ENCODE assay signal across 8 cellular contexts in genomic region chr6:105424177-105424783, GRCh38. TPM values are rescaled to one million over a fixed set of nuclear protein-coding genes. Genes with fewer than 3 reads are reported as not detected.
DNase-seq lines count a peak whose midpoint lies in the region; ATAC-seq and TF ChIP-seq lines count a peak whose summit lies in the region.

No MANE protein-coding gene starts in this region.

- H3K4me1 ChIP-seq in Loucy (ENCODE audit: insufficient read depth, low read length, poor library complexity, severe bottlenecking) (peaks cover 14% of the 10 kb centered on the region), hepatocyte (ENCODE audit: insufficient read depth) (peaks cover 8% of the 10 kb centered on the region)

- no peak for ATAC-seq in GM18873 (IDR thresholded peaks at IDR 0.05; ENCODE audit: low FRiP score, unreplicated experiment)

- H3F3A ChIP-seq in Loucy (ENCODE audit: low read depth): no peaks in the 10 kb centered on the region

- no peak overlapping the region for H3K4me3 ChIP-seq in Loucy (ENCODE audit: low read length, poor library complexity, severe bottlenecking)
- no peak overlapping the region for H3K4me3 ChIP-seq in hepatocyte

- no peaks in the 10 kb centered on the region for H4K20me1 ChIP-seq in Loucy (ENCODE audit: insufficient read depth, low read length, poor library complexity, severe bottlenecking)
- no peaks in the 10 kb centered on the region for H4K20me1 ChIP-seq in hepatocyte (ENCODE audit: insufficient read depth, poor library complexity, severe bottlenecking)

- TF ChIP-seq CTCF in Loucy (conservative IDR thresholded peaks at IDR 0.05; ENCODE audit: low read length) (peak; percentile 84), hepatocyte (IDR thresholded peaks at IDR 0.05; ENCODE audit: poor library complexity) (peak; percentile 69)

- DNase-seq in Ammon's horn (ENCODE audit: low spot score) (peak; percentile 60), GM19238 (ENCODE audit: insufficient read length, low spot score) (peak; percentile 24), SKM-1 (lab: John Stamatoyannopoulos, UW; ENCODE audit: unreplicated experiment) (peak; percentile 49), hepatocyte (ENCODE audit: low spot score) (peak; percentile 69)
- DNase-seq in activated naive CD4-positive, alpha-beta T cell treated with anti-CD3 and anti-CD28 coated beads, Interleukin-2, amount 50 U/mL, for 16 hours: peak; percentile 55
- DNase-seq in stimulated activated CD4-positive, alpha-beta T cell treated with anti-CD3 and anti-CD28 coated beads, Interleukin-1b, Interleukin-23, amount 100 ng/mL, for 24 hours (ENCODE audit: low read depth in 4 of 4, low spot score in 1 of 4): peak; percentile 21 to 52 (median 31)

- H3K27ac ChIP-seq in hepatocyte: no peak overlapping the region

- H3K9ac ChIP-seq in Loucy (ENCODE audit: low read depth, low read length, poor library complexity, severe bottlenecking): peak overlapping the region; percentile 9

- no peaks in the 10 kb centered on the region for H3K9me3 ChIP-seq in Loucy (ENCODE audit: insufficient read depth, low read depth, low read length)
- H3K9me3 ChIP-seq in hepatocyte (ENCODE audit: low read depth): no peaks in the 10 kb centered on the region

- H3K36me3 ChIP-seq in Loucy (ENCODE audit: insufficient read depth, low read length): no peaks in the 10 kb centered on the region
- no peaks in the 10 kb centered on the region for H3K36me3 ChIP-seq in hepatocyte (replicated peaks; ENCODE audit: insufficient read depth, low read depth)

- H3K27me3 ChIP-seq in Loucy (ENCODE audit: insufficient read depth, low read length, poor library complexity, severe bottlenecking) (no peaks in the 10 kb centered on the region), hepatocyte (no peaks in the 10 kb centered on the region)

- WGBS in hepatocyte (ENCODE audit: low lambda C conversion rate, missing lambda C conversion rate): 23% methylated on average over 7 of the region's 7 CpGs

- H3K9me2 ChIP-seq in Loucy (replicated peaks; ENCODE audit: low read depth, low read length): no peaks in the 10 kb centered on the region
- no peaks in the 10 kb centered on the region for H3K9me2 ChIP-seq in hepatocyte (replicated peaks; ENCODE audit: insufficient read depth)

- H3K79me2 ChIP-seq in Loucy (ENCODE audit: insufficient read depth, low read length) (no peaks in the 10 kb centered on the region), hepatocyte (no peaks in the 10 kb centered on the region)

- H2AFZ ChIP-seq in Loucy (ENCODE audit: low read length) (peak overlapping the region; percentile 67), hepatocyte (no peak overlapping the region)

- H3K4me2 ChIP-seq in Loucy (ENCODE audit: low read depth, low read length, poor library complexity, severe bottlenecking) (no peak overlapping the region), hepatocyte (no peak overlapping the region)

RNA-seq across cellular contexts. Expression of gene PREP, which starts 21.4 kb away (rescaled TPM):
- 27.2 and 27.6 TPM in 2 replicates for total RNA-seq in hepatocyte
- polyA plus RNA-seq in hepatocyte: 27.3 and 30.3 TPM in 2 replicates
